ENCODE assay signal across 20 cellular contexts in genomic region chr1:12005488-12006166, GRCh38. TPM values are rescaled to one million over a fixed set of nuclear protein-coding genes. Genes with fewer than 3 reads are reported as not detected.
DNase-seq lines count a peak whose midpoint lies in the region; ATAC-seq and TF ChIP-seq lines count a peak whose summit lies in the region.
"Had no signal": no experiment of that assay in that cellular context is flagged by ENCODE, and none has a peak within 500 bp of the region (broad histone marks: within the 10 kb centered on the region; RNA-seq: fewer than 3 reads in every experiment).

No MANE protein-coding gene starts in this region.

- no peaks in the 10 kb centered on the region for H3K9me3 Mint-ChIP-seq in activated CD8-positive, alpha-beta T cell treated with anti-CD3 and anti-CD28 coated beads for 36 hours
- no peaks in the 10 kb centered on the region for H3K9me3 Mint-ChIP-seq in activated CD8-positive, alpha-beta T cell treated with anti-CD3 and anti-CD28 coated beads, Interleukin-2, amount 10 ng/mL, durations not matched to agents 7 days and 5 days (ENCODE audit: insufficient read depth)
- H3K9me3 Mint-ChIP-seq in Caco-2 (ENCODE audit: unreplicated experiment), result no peaks in the 10 kb centered on the region

- H3K9me3 ChIP-seq in gastrocnemius medialis, result no peaks in the 10 kb centered on the region
- H3K9me3 ChIP-seq in Caco-2, result no peaks in the 10 kb centered on the region
- H3K9me3 ChIP-seq: tibial artery had no signal

- no peak for TF ChIP-seq POLR2A in gastrocnemius medialis (IDR thresholded peaks at IDR 0.05)

- no peaks in the 10 kb centered on the region for H3K27me3 Mint-ChIP-seq in activated CD8-positive, alpha-beta T cell treated with anti-CD3 and anti-CD28 coated beads for 36 hours
- H3K27me3 Mint-ChIP-seq in activated CD8-positive, alpha-beta T cell treated with anti-CD3 and anti-CD28 coated beads, Interleukin-2, amount 10 ng/mL, durations not matched to agents 7 days and 5 days (ENCODE audit: low read depth), result no peaks in the 10 kb centered on the region
- H3K27me3 Mint-ChIP-seq in Caco-2 (ENCODE audit: insufficient read depth, unreplicated experiment), result no peaks in the 10 kb centered on the region

- H3K4me1 ChIP-seq in gastrocnemius medialis (no peaks in the 10 kb centered on the region), Caco-2 (no peaks in the 10 kb centered on the region)
- H3K4me1 ChIP-seq: tibial artery had no signal

- peak overlapping the region in 3 of 4 donors; percentile 22 to 44 (median 37) for H3K27ac ChIP-seq in gastrocnemius medialis
- H3K27ac ChIP-seq: BLaER1 treated with 17β-estradiol and CSF1 and Interleukin-3, amounts not matched to agents 10 nM and 100 nM; tibial artery had no signal

- peak overlapping the region; percentile 22 for H3K27ac Mint-ChIP-seq in activated CD8-positive, alpha-beta T cell treated with anti-CD3 and anti-CD28 coated beads for 36 hours
- no peak overlapping the region for H3K27ac Mint-ChIP-seq in activated CD8-positive, alpha-beta T cell treated with anti-CD3 and anti-CD28 coated beads, Interleukin-2, amount 10 ng/mL, durations not matched to agents 7 days and 5 days
- H3K27ac Mint-ChIP-seq in Caco-2 (ENCODE audit: unreplicated experiment), result no peak overlapping the region

- H3K36me3 Mint-ChIP-seq in activated CD8-positive, alpha-beta T cell treated with anti-CD3 and anti-CD28 coated beads for 36 hours (ENCODE audit: low read depth), result peaks cover 52% of the 10 kb centered on the region
- H3K36me3 Mint-ChIP-seq in activated CD8-positive, alpha-beta T cell treated with anti-CD3 and anti-CD28 coated beads, Interleukin-2, amount 10 ng/mL, durations not matched to agents 7 days and 5 days (ENCODE audit: low read depth), result peaks cover 78% of the 10 kb centered on the region
- peaks cover 84% of the 10 kb centered on the region for H3K36me3 Mint-ChIP-seq in Caco-2 (ENCODE audit: insufficient read depth, unreplicated experiment)

- DNase-seq in activated CD8-positive, alpha-beta T cell treated with anti-CD3 and anti-CD28 coated beads for 36 hours, result no peak
- DNase-seq in activated CD8-positive, alpha-beta T cell treated with anti-CD3 and anti-CD28 coated beads, Interleukin-2, amount 10 ng/mL, durations not matched to agents 7 days and 5 days, result no peak
- peak; percentile 72 for DNase-seq in NCI-H1694 (lab: John Stamatoyannopoulos, UW)
- peak; percentile 68 for DNase-seq in cerebellar cortex (ENCODE audit: low spot score)
- no peak for DNase-seq in gastrocnemius medialis
- no peak for DNase-seq in NCI-H510A treated with DMSO at 0.1 percent for 48 hours (lab: John Stamatoyannopoulos, UW)
- DNase-seq in Caco-2, result no peak
- DNase-seq in activated CD4-positive, alpha-beta T cell treated with anti-CD3 and anti-CD28 coated beads for 4 hours, result no peak
- DNase-seq: activated CD4-positive, CD25-positive, alpha-beta regulatory T cell treated with anti-CD3 and anti-CD28 coated beads, Interleukin-2, amount 50 U/mL, for 72 hours; activated CD8-positive, alpha-beta memory T cell treated with anti-CD3 and anti-CD28 coated beads, Interleukin-2, amount 50 U/mL, for 4 hours; aorta; HCEC 1CT; KBM-7; kidney glomerular epithelial cell; midbrain; MV-4-11; SHP77 treated with DMSO at 0.1 percent for 48 hours; stimulated activated CD4-positive, alpha-beta T cell treated with anti-CD3 and anti-CD28 coated beads, Interleukin-12 subunit alpha, Interleukin-12 subunit beta, amount 100 ng/mL, for 4 hours; tibial artery had no signal

- H3K4me1 Mint-ChIP-seq in activated CD8-positive, alpha-beta T cell treated with anti-CD3 and anti-CD28 coated beads for 36 hours (ENCODE audit: low read depth), result no peaks in the 10 kb centered on the region
- no peaks in the 10 kb centered on the region for H3K4me1 Mint-ChIP-seq in activated CD8-positive, alpha-beta T cell treated with anti-CD3 and anti-CD28 coated beads, Interleukin-2, amount 10 ng/mL, durations not matched to agents 7 days and 5 days (ENCODE audit: low read depth)
- H3K4me1 Mint-ChIP-seq in Caco-2 (ENCODE audit: low read depth, unreplicated experiment), result peaks cover 7% of the 10 kb centered on the region

- BruUV-seq in Caco-2 (replicated peaks; lab: Mats Ljungman, UMichigan), result no TSS peak

- H3K4me3 ChIP-seq in gastrocnemius medialis, result no peak overlapping the region
- no peak overlapping the region for H3K4me3 ChIP-seq in Caco-2 (ENCODE audit: low read depth, low read length)
- H3K4me3 ChIP-seq: BLaER1 treated with 17β-estradiol and CSF1 and Interleukin-3, amounts not matched to agents 10 nM and 100 nM; tibial artery had no signal

- POLR2A ChIA-PET in activated CD8-positive, alpha-beta T cell treated with anti-CD3 and anti-CD28 coated beads for 36 hours (lab: Charles Lee), result interaction anchor here (1.7 to 2.3 kb wide), 3 partner anchors 25 to 98 kb away, joined by 7 to 11 read pairs (median 7); partner anchors contain the start of gene MFN2
- POLR2A ChIA-PET in activated CD8-positive, alpha-beta T cell treated with anti-CD3 and anti-CD28 coated beads, Interleukin-2, amount 10 ng/mL, durations not matched to agents 7 days and 5 days (lab: Charles Lee), result interaction anchor here (1.1 to 1.7 kb wide), 2 partner anchors 96 to 98 kb away, joined by 5 read pairs; no protein-coding TSS in a partner anchor
- POLR2A ChIA-PET in Caco-2 (lab: Charles Lee), result no interaction called here

- no peak for TF ChIP-seq CTCF in activated CD8-positive, alpha-beta T cell treated with anti-CD3 and anti-CD28 coated beads for 36 hours (IDR thresholded peaks at IDR 0.05)
- no peak for TF ChIP-seq CTCF in gastrocnemius medialis (IDR thresholded peaks at IDR 0.05 in 4 of 5, conservative IDR thresholded peaks at IDR 0.05 in 1 of 5)
- TF ChIP-seq CTCF in Caco-2 (IDR thresholded peaks at IDR 0.05; ENCODE audit: insufficient read depth in 1 of 2, low read depth in 1 of 2, low read length in 1 of 2, severe bottlenecking in 1 of 2, unreplicated experiment in 1 of 2), result no peak

- intact Hi-C loops in activated CD8-positive, alpha-beta T cell treated with anti-CD3 and anti-CD28 coated beads for 36 hours (cut with micrococcal nuclease), result no loop called here
- intact Hi-C loops in gastrocnemius medialis (cut with DNase I; ENCODE audit: low total_unique reads), result no loop called here
- intact Hi-C loops in Caco-2 (cut with micrococcal nuclease; ENCODE audit: unreplicated experiment), result no loop called here

- CTCF ChIA-PET in activated CD8-positive, alpha-beta T cell treated with anti-CD3 and anti-CD28 coated beads for 36 hours (lab: Charles Lee), result interaction anchor here (1.2 to 1.5 kb wide), 3 partner anchors 23 to 167 kb away, joined by 3 to 4 read pairs (median 3); no protein-coding TSS in a partner anchor
- CTCF ChIA-PET in activated CD8-positive, alpha-beta T cell treated with anti-CD3 and anti-CD28 coated beads, Interleukin-2, amount 10 ng/mL, durations not matched to agents 7 days and 5 days (lab: Charles Lee), result interaction anchor here (0.9 kb wide), 1 partner anchor 13 kb away, joined by 4 read pairs; no protein-coding TSS in a partner anchor
- CTCF ChIA-PET in Caco-2 (lab: Charles Lee), result no interaction called here

- H3K27me3 ChIP-seq in gastrocnemius medialis, result no peaks in the 10 kb centered on the region
- no peaks in the 10 kb centered on the region for H3K27me3 ChIP-seq in Caco-2 (replicated peaks; ENCODE audit: control insufficient read depth, insufficient read depth, low read length)
- H3K27me3 ChIP-seq: BLaER1 treated with 17β-estradiol and CSF1 and Interleukin-3, amounts not matched to agents 10 nM and 100 nM; tibial artery had no signal

- no peak overlapping the region for H3K4me3 Mint-ChIP-seq in activated CD8-positive, alpha-beta T cell treated with anti-CD3 and anti-CD28 coated beads for 36 hours
- H3K4me3 Mint-ChIP-seq in activated CD8-positive, alpha-beta T cell treated with anti-CD3 and anti-CD28 coated beads, Interleukin-2, amount 10 ng/mL, durations not matched to agents 7 days and 5 days, result no peak overlapping the region
- no peak overlapping the region for H3K4me3 Mint-ChIP-seq in Caco-2 (ENCODE audit: unreplicated experiment)

- no peak for ATAC-seq in activated CD8-positive, alpha-beta T cell treated with anti-CD3 and anti-CD28 coated beads for 36 hours
- ATAC-seq in activated CD8-positive, alpha-beta T cell treated with anti-CD3 and anti-CD28 coated beads, Interleukin-2, amount 10 ng/mL, durations not matched to agents 7 days and 5 days, result no peak
- ATAC-seq in gastrocnemius medialis, result no peak

- in situ Hi-C loops in gastrocnemius medialis (cut with MboI; ENCODE audit: low sequenced_read_pairs in 4 of 4), result no loop called here

- H3K36me3 ChIP-seq in gastrocnemius medialis (peaks cover 10 to 87% of the 10 kb centered on the region in 2 donors), Caco-2 (ENCODE audit: control insufficient read depth, insufficient read depth, low read length) (peaks cover 6% of the 10 kb centered on the region)

RNA-seq across cellular contexts. Expression of gene MIIP, which starts 13.7 kb away (rescaled TPM):
- total RNA-seq in activated CD8-positive, alpha-beta T cell treated with anti-CD3 and anti-CD28 coated beads for 36 hours, result 10 to 100 TPM; 24.0 to 24.7 TPM
- 10 to 100 TPM; 34.7 to 37.4 TPM for total RNA-seq in activated CD8-positive, alpha-beta T cell treated with anti-CD3 and anti-CD28 coated beads, Interleukin-2, amount 10 ng/mL, durations not matched to agents 7 days and 5 days
- total RNA-seq in gastrocnemius medialis (10 to 100 TPM; 32.4 to 43.1 (median 40.1) TPM), Caco-2 (2022) (38.6 and 41.0 TPM in 2 replicates)

RNA-seq across cellular contexts. Expression of gene MFN2, which starts 25.4 kb away (rescaled TPM):
- total RNA-seq in activated CD8-positive, alpha-beta T cell treated with anti-CD3 and anti-CD28 coated beads for 36 hours, result 10 to 100 TPM; 51.0 to 51.1 TPM
- total RNA-seq in activated CD8-positive, alpha-beta T cell treated with anti-CD3 and anti-CD28 coated beads, Interleukin-2, amount 10 ng/mL, durations not matched to agents 7 days and 5 days, result 10 to 100 TPM; 55.1 to 60.4 TPM
- total RNA-seq in gastrocnemius medialis, result 100 to 1,000 TPM; 176 to 282 (median 217) TPM
- 73.9 and 74.1 TPM in 2 replicates for total RNA-seq in Caco-2 (2022)

RNA-seq across cellular contexts. Expression of gene TNFRSF8, which starts 57.5 kb away (rescaled TPM):
- 1 to 10 TPM; 1.5 to 1.8 TPM for total RNA-seq in activated CD8-positive, alpha-beta T cell treated with anti-CD3 and anti-CD28 coated beads for 36 hours
- total RNA-seq in activated CD8-positive, alpha-beta T cell treated with anti-CD3 and anti-CD28 coated beads, Interleukin-2, amount 10 ng/mL, durations not matched to agents 7 days and 5 days, result under 1 TPM; 0.95 to 0.97 TPM
- total RNA-seq in gastrocnemius medialis (1 to 10 TPM; 1.1 to 2.6 (median 1.4) TPM), Caco-2 (2022) (not detected in 2 replicates)

Comparison
In these comparisons a context has a peak if more than half of its experiments do, and no peak if none do; other contexts are left out.
1. DNase-seq: peak in NCI-H1694 (single experiment) and cerebellar cortex (single experiment); none in activated CD8-positive, alpha-beta T cell treated with anti-CD3 and anti-CD28 coated beads for 36 hours (single experiment), activated CD8-positive, alpha-beta T cell treated with anti-CD3 and anti-CD28 coated beads, Interleukin-2, amount 10 ng/mL, durations not matched to agents 7 days and 5 days (single experiment), gastrocnemius medialis (0 of 2), NCI-H510A treated with DMSO at 0.1 percent for 48 hours (single experiment), Caco-2 (0 of 2) and activated CD4-positive, alpha-beta T cell treated with anti-CD3 and anti-CD28 coated beads for 4 hours (0 of 2).